ENCODE assay signal across 8 cellular contexts in genomic region chr1:199463521-199464127, GRCh38.
DNase-seq lines count a peak whose midpoint lies in the region; ATAC-seq, FAIRE-seq and TF ChIP-seq lines count a peak whose summit lies in the region.

No MANE protein-coding gene starts in this region.

- no peaks in the 10 kb centered on the region for H4K20me1 ChIP-seq in H1 (replicated peaks in 1 of 2; ENCODE audit: control insufficient read depth in 1 of 2, insufficient read depth in 2 of 2, low read length in 2 of 2)

- H2AK5ac ChIP-seq in H1 (ENCODE audit: low read depth, low read length) (no peak overlapping the region), trophoblast cell (ENCODE audit: low read length) (no peak overlapping the region)

- no peak overlapping the region for H3K14ac ChIP-seq in H1 (ENCODE audit: insufficient read length)
- H3K14ac ChIP-seq in trophoblast cell (ENCODE audit: low read length): no peak overlapping the region

- no peaks in the 10 kb centered on the region for H3K27me3 ChIP-seq in H1 (replicated peaks in 1 of 4; ENCODE audit: control insufficient read depth in 3 of 4, extremely low read depth in 1 of 4, insufficient read depth in 3 of 4, low read length in 3 of 4)
- no peaks in the 10 kb centered on the region for H3K27me3 ChIP-seq in trophoblast cell (ENCODE audit: insufficient read depth, low read length)

- peaks cover 0 to 8% of the 10 kb centered on the region in 2 donors for H3K27me3 Mint-ChIP-seq in T-cell

- H3K36me3 ChIP-seq in H1 (ENCODE audit: control insufficient read depth in 2 of 4, insufficient read depth in 4 of 4, low read length in 3 of 4): no peaks in the 10 kb centered on the region
- H3K36me3 ChIP-seq in trophoblast cell (ENCODE audit: control insufficient read depth in 1 of 2, insufficient read depth in 2 of 2, low read length in 2 of 2): no peaks in the 10 kb centered on the region

- H2BK15ac ChIP-seq in H1 (ENCODE audit: low read length): no peak overlapping the region

- no peaks in the 10 kb centered on the region for H3K36me3 Mint-ChIP-seq in T-cell

- H3K23me2 ChIP-seq in H1 (ENCODE audit: low read depth, low read length): no peaks in the 10 kb centered on the region

- H3K79me2 ChIP-seq in H1 (ENCODE audit: control insufficient read depth in 1 of 2, insufficient read depth in 2 of 2, low read length in 2 of 2) (no peaks in the 10 kb centered on the region), trophoblast cell (ENCODE audit: control insufficient read depth, insufficient read depth, low read length, poor library complexity) (no peaks in the 10 kb centered on the region)

- no peak overlapping the region for H2BK5ac ChIP-seq in H1 (ENCODE audit: low read depth, low read length)
- no peak overlapping the region for H2BK5ac ChIP-seq in trophoblast cell (ENCODE audit: low read depth, low read length, poor library complexity)

- TF ChIP-seq EP300 in H1 (IDR thresholded peaks at IDR 0.05; ENCODE audit: borderline replicate concordance in 1 of 2, low read depth in 2 of 2, low read length in 2 of 2): no peak

- no peak overlapping the region for H3K18ac ChIP-seq in H1 (ENCODE audit: extremely low read depth, low read length)
- no peak overlapping the region for H3K18ac ChIP-seq in trophoblast cell (ENCODE audit: low read length)

- TF ChIP-seq RAD21 in H1 (IDR thresholded peaks at IDR 0.05 in 1 of 2, conservative IDR thresholded peaks at IDR 0.05 in 1 of 2; ENCODE audit: low read depth in 2 of 2, low read length in 2 of 2): peak; percentile 97

- POLR2A ChIA-PET in H1 (lab: Charles Lee; ENCODE audit: partially characterized antibody): no interaction called here
- POLR2A ChIA-PET in T-cell (lab: Charles Lee): no interaction called here

- ATAC-seq in HG02938 (IDR thresholded peaks at IDR 0.05; ENCODE audit: unreplicated experiment) (peak; percentile 72), T-cell (replicated peaks in 1 of 4) (no peak), GM18519 (IDR thresholded peaks at IDR 0.05; ENCODE audit: low FRiP score, unreplicated experiment) (no peak)

- no peak overlapping the region for H3K4me3 Mint-ChIP-seq in T-cell

- H2AFZ ChIP-seq in H1 (ENCODE audit: low read length): peak overlapping the region; percentile 45; the same call in 1 of the 2 replicates
- no peak overlapping the region for H2AFZ ChIP-seq in trophoblast cell (ENCODE audit: insufficient read depth, low read length, poor library complexity)

- no peak overlapping the region for H4K5ac ChIP-seq in H1 (ENCODE audit: insufficient read length, low read depth, low read length)

- TF ChIP-seq POLR2A in H1 (IDR thresholded peaks at IDR 0.05; ENCODE audit: control extremely low read depth in 1 of 2, low read depth in 2 of 2, low read length in 2 of 2): no peak

- H2BK120ac ChIP-seq in H1 (replicated peaks; ENCODE audit: low read depth, low read length): no peak overlapping the region
- no peak overlapping the region for H2BK120ac ChIP-seq in trophoblast cell (ENCODE audit: insufficient read depth, low read length, poor library complexity)

- H3K9ac ChIP-seq in H1 (replicated peaks in 1 of 4; ENCODE audit: extremely low read depth in 1 of 4, low read depth in 3 of 4, low read length in 3 of 4) (no peak overlapping the region), trophoblast cell (ENCODE audit: low read length) (no peak overlapping the region)

- peak; percentile 12 to 84 (median 78) for TF ChIP-seq CTCF in H1 (IDR thresholded peaks at IDR 0.05; ENCODE audit: control extremely low read depth in 1 of 3, insufficient read depth in 1 of 3, low read depth in 1 of 3, low read length in 3 of 3)

- no peaks in the 10 kb centered on the region for H3K4me1 Mint-ChIP-seq in T-cell

- H4K8ac ChIP-seq in H1 (ENCODE audit: extremely low read depth, insufficient read depth, low read length) (no peak overlapping the region), trophoblast cell (ENCODE audit: low read depth, low read length) (no peak overlapping the region)

- no peak overlapping the region for H2BK20ac ChIP-seq in H1 (ENCODE audit: low read length)

- no peak overlapping the region for H3K27ac Mint-ChIP-seq in T-cell

- no peak overlapping the region for H3K23ac ChIP-seq in H1 (ENCODE audit: insufficient read length)
- H3K23ac ChIP-seq in trophoblast cell (ENCODE audit: low read length): no peak overlapping the region

- no peak overlapping the region for H3K56ac ChIP-seq in H1 (replicated peaks; ENCODE audit: insufficient read length, low read depth, low read length)

- H3K27ac ChIP-seq in H1 (ENCODE audit: low read depth, low read length): no peak overlapping the region
- no peak overlapping the region for H3K27ac ChIP-seq in trophoblast cell (ENCODE audit: low read depth, low read length)

- 62% methylated on average over 1 of the region's 1 CpG; no CpG with 5 or more reads in 1 of the 2 experiments for WGBS in H1 (ENCODE audit: extremely low coverage in 1 of 2, insufficient coverage in 1 of 2, insufficient read length in 1 of 2, insufficient replicate concordance in 2 of 2, low coverage in 1 of 2, low lambda C conversion rate in 2 of 2, missing lambda C conversion rate in 1 of 2), 2 experiments
- WGBS in trophoblast cell (ENCODE audit: extremely low coverage, insufficient coverage, insufficient read length): no CpG with 5 or more reads among the region's 1 CpG

- peaks cover 8 to 10% (median 10%) of the 10 kb centered on the region in 3 donors for H3K9me3 Mint-ChIP-seq in T-cell

- H3K4ac ChIP-seq in H1 (replicated peaks; ENCODE audit: insufficient read length, low read depth, low read length) (no peak overlapping the region), trophoblast cell (ENCODE audit: low read depth, low read length) (no peak overlapping the region)

- CTCF ChIA-PET in H1 (lab: Charles Lee; ENCODE audit: partially characterized antibody) (interaction anchor here (0.5 to 2.9 kb wide), 50 partner anchors 8 to 964 kb away, joined by 3 to 30 read pairs (median 4); no protein-coding TSS in a partner anchor), T-cell (lab: Charles Lee) (interaction anchor here in 1 of 2 donors (0.7 to 0.8 kb wide), 3 partner anchors 85 to 1614 kb away, joined by 3 read pairs; no protein-coding TSS in a partner anchor)

- DNase-seq in 8988T (peak; percentile 5), GM04503 (ENCODE audit: low read depth) (peak; percentile 11), NOMO-1 treated with dmso at 0.1 percent for 144 hours (lab: John Stamatoyannopoulos, UW; ENCODE audit: unreplicated experiment) (peak; percentile 1), H1 (ENCODE audit: low read depth in 1 of 2, low spot score in 2 of 2) (peak in 1 of 2 experiments; percentile 55), trophoblast cell (peak; percentile 42 to 72), T-cell (no peak)

- H4K91ac ChIP-seq in H1 (replicated peaks; ENCODE audit: insufficient read length, low read length) (no peak overlapping the region), trophoblast cell (ENCODE audit: low read depth, low read length) (no peak overlapping the region)

- no peaks in the 10 kb centered on the region for H3K4me1 ChIP-seq in H1 (replicated peaks in 1 of 4; ENCODE audit: control insufficient read depth in 3 of 4, insufficient read depth in 4 of 4, low read length in 3 of 4)
- no peaks in the 10 kb centered on the region for H3K4me1 ChIP-seq in trophoblast cell (ENCODE audit: control insufficient read depth in 1 of 2, insufficient read depth in 2 of 2, low read length in 2 of 2)

- H4K12ac ChIP-seq in trophoblast cell (ENCODE audit: low read depth, low read length): no peak overlapping the region

- no peak overlapping the region for H2BK12ac ChIP-seq in H1 (ENCODE audit: low read depth, low read length)
- H2BK12ac ChIP-seq in trophoblast cell (ENCODE audit: low read length): no peak overlapping the region

- H3K4me2 ChIP-seq in H1 (ENCODE audit: insufficient read depth in 1 of 2, low read depth in 2 of 2, low read length in 2 of 2) (no peak overlapping the region), trophoblast cell (ENCODE audit: low read length) (no peak overlapping the region)

- H3K79me1 ChIP-seq in H1 (ENCODE audit: low read depth, low read length) (no peaks in the 10 kb centered on the region), trophoblast cell (ENCODE audit: low read length) (no peaks in the 10 kb centered on the region)

- FAIRE-seq in H1 (lab: Jason Lieb, UNC): peak; percentile 82

- H3K4me3 ChIP-seq in H1 (ENCODE audit: extremely low read depth in 1 of 4, insufficient read depth in 2 of 4, low read depth in 3 of 4, low read length in 4 of 4) (no peak overlapping the region), trophoblast cell (ENCODE audit: low read depth, low read length) (no peak overlapping the region)

- H3K9me3 ChIP-seq in H1 (ENCODE audit: insufficient read depth in 2 of 2, low read depth in 1 of 2, low read length in 1 of 2) (no peaks in the 10 kb centered on the region), trophoblast cell (ENCODE audit: insufficient read depth, low read depth, low read length) (peaks cover 2% of the 10 kb centered on the region)

TF ChIP-seq in H1, 55 proteins besides CTCF, POLR2A, EP300 and RAD21:
- no peak for TF ChIP-seq JUND (IDR thresholded peaks at IDR 0.05; ENCODE audit: low read length)
- no peak for TF ChIP-seq JUN (IDR thresholded peaks at IDR 0.05; ENCODE audit: low read depth, low read length)
- no peak for TF ChIP-seq TEAD4 (IDR thresholded peaks at IDR 0.05; ENCODE audit: low read depth, low read length)
- TF ChIP-seq, protein P1, sequence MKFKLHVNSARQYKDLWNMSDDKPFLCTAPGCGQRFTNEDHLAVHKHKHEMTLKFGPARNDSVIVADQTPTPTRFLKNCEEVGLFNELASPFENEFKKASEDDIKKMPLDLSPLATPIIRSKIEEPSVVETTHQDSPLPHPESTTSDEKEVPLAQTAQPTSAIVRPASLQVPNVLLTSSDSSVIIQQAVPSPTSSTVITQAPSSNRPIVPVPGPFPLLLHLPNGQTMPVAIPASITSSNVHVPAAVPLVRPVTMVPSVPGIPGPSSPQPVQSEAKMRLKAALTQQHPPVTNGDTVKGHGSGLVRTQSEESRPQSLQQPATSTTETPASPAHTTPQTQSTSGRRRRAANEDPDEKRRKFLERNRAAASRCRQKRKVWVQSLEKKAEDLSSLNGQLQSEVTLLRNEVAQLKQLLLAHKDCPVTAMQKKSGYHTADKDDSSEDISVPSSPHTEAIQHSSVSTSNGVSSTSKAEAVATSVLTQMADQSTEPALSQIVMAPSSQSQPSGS (IDR thresholded peaks at IDR 0.05; ENCODE audit: low read length): no peak
- TF ChIP-seq, protein P2, sequence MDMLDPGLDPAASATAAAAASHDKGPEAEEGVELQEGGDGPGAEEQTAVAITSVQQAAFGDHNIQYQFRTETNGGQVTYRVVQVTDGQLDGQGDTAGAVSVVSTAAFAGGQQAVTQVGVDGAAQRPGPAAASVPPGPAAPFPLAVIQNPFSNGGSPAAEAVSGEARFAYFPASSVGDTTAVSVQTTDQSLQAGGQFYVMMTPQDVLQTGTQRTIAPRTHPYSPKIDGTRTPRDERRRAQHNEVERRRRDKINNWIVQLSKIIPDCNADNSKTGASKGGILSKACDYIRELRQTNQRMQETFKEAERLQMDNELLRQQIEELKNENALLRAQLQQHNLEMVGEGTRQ (IDR thresholded peaks at IDR 0.05; ENCODE audit: low read length): no peak
- no peak for TF ChIP-seq FOSL1 (IDR thresholded peaks at IDR 0.05; ENCODE audit: insufficient read depth, low read depth, low read length)
- no peak for TF ChIP-seq NRF1 (IDR thresholded peaks at IDR 0.05; ENCODE audit: low read depth, low read length)

Comparison
In these comparisons a context has a peak if more than half of its experiments do, and no peak if none do; other contexts are left out.
1. DNase-seq: peak in 8988T (single experiment), GM04503 (single experiment), NOMO-1 treated with dmso at 0.1 percent for 144 hours (single experiment) and trophoblast cell (2 of 2); none in T-cell (0 of 34).